In the genomic region with DNA sequence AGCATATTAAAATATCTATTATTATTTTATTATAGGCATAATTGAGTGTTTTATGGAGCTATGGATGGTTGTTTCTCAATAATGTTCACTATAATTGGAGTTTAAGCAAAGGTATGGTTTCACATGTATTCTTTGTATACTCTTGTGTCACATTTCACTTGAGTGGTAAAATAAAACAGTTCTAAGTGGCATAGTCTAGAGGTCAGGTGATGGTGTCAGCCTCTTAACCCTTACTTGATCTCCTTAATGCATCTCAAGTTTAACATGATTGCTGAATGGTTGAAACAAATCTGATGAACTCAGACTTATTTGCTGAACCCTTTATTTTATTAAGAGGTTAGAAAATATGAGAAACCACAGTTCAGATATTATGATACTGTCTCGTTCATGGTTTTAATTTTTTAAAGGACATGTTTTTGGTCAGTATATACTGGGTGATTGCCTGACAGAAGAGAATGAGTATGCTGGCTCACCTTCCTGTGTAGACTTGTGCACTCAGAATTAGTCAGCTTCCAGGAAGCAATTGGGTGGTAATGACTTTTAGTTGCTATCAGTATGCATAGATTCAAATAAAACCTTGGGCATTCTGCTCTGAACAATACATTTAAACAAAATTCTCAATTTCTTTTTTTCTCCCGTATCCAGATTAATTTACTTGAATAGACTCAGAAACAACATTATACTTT, we compare ENCODE assay signal across 8 cellular contexts.
DNase-seq lines count a peak whose midpoint lies in the region; ATAC-seq lines count a peak whose summit lies in the region.

No MANE protein-coding gene starts in this region.

- H3K27ac Mint-ChIP-seq in dendritic cell treated with granulocyte-macrophage colony-stimulating factor and Interleukin-4, amounts not matched to agents 40 ng/mL and 50 ng/mL, for 4 days = peak overlapping the region; percentile 66

- ATAC-seq in GM18858 (IDR thresholded peaks at IDR 0.05; ENCODE audit: unreplicated experiment) = peak; percentile 58

- H3K27ac ChIP-seq in skin epidermis = peak overlapping the region in 11 of 21 experiments; percentile 2 to 67 (median 26)

- peaks cover 20% of the 10 kb centered on the region for H3K4me1 Mint-ChIP-seq in dendritic cell treated with granulocyte-macrophage colony-stimulating factor and Interleukin-4, amounts not matched to agents 40 ng/mL and 50 ng/mL, for 4 days (ENCODE audit: low read depth)

- H3K9me3 Mint-ChIP-seq in dendritic cell treated with granulocyte-macrophage colony-stimulating factor and Interleukin-4, amounts not matched to agents 40 ng/mL and 50 ng/mL, for 4 days = no peaks in the 10 kb centered on the region

- no peak overlapping the region for H3K4me3 ChIP-seq in skin epidermis

- intact Hi-C loops in dendritic cell treated with granulocyte-macrophage colony-stimulating factor and Interleukin-4, amounts not matched to agents 40 ng/mL and 50 ng/mL, for 4 days (cut with micrococcal nuclease) = no loop called here

- peaks cover 4% of the 10 kb centered on the region for H3K36me3 Mint-ChIP-seq in dendritic cell treated with granulocyte-macrophage colony-stimulating factor and Interleukin-4, amounts not matched to agents 40 ng/mL and 50 ng/mL, for 4 days (ENCODE audit: low read depth)

- H3K4me3 Mint-ChIP-seq in dendritic cell treated with granulocyte-macrophage colony-stimulating factor and Interleukin-4, amounts not matched to agents 40 ng/mL and 50 ng/mL, for 4 days = no peak overlapping the region

- peak; percentile 8 for DNase-seq in LoVo (ENCODE audit: low spot score)
- DNase-seq in Kasumi-1 (lab: John Stamatoyannopoulos, UW) = no peak
- no peak for DNase-seq in NCI-H345 treated with DMSO at 0.1 percent for 48 hours (lab: John Stamatoyannopoulos, UW; ENCODE audit: unreplicated experiment)
- no peak for DNase-seq in NCI-H1436 (lab: John Stamatoyannopoulos, UW)
- DNase-seq in NCI-H187 treated with DMSO at 0.1 percent for 48 hours (lab: John Stamatoyannopoulos, UW) = no peak

- no peaks in the 10 kb centered on the region for H3K27me3 Mint-ChIP-seq in dendritic cell treated with granulocyte-macrophage colony-stimulating factor and Interleukin-4, amounts not matched to agents 40 ng/mL and 50 ng/mL, for 4 days
